ENCODE assay signal across 8 cellular contexts in the genomic region with DNA sequence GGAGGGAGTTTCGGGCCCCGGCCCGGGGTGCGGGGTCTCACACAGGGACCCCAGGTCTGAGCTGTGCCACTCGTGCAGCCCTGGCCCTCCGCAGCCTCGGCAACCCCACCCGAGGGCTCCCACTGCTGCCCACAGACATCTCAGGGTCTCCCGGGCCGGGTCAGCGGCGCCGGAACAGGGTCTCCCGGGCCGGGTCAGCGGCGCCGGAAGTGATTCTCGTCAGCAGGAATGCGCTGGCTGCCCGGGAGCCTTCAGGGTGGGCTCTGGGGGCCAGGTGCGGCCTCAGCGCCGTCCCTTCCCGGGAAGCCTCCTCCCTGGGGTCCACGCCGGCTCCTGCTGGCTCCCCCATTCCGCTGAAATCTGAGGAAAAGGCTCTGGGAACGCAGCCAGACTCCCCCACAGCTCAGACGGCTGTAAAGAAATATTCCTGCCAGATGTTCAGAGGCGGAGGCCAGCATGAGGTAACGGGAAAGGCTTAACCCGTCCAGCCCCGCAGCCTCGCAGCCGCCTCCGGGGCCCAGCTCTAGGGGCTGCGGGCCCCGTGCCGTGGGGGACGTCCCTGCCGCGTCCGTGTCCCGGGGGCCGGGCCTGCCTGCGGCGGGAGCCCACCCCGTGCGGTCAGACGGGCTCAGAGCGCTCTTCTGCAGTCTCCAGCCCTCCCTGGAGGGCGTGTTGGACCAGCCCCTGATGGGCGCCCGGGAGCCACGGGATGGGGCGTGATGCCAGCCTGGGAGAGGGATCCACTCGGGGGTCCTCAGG. TPM values are rescaled to one million over a fixed set of nuclear protein-coding genes. Genes with fewer than 3 reads are reported as not detected.
DNase-seq lines count a peak whose midpoint lies in the region; ATAC-seq and TF ChIP-seq lines count a peak whose summit lies in the region.

No MANE protein-coding gene starts in this region.

- peak; percentile 92 for DNase-seq in AG10803 (ENCODE audit: low read depth)
- DNase-seq in HuH-7 (ENCODE audit: low spot score): peak; percentile 36
- DNase-seq in brain pericyte (ENCODE audit: low read depth, low spot score): peak; percentile 75
- peak in 2 of 3 donors; percentile 33 to 58 for DNase-seq in right lobe of liver
- DNase-seq in OCI-LY7 (ENCODE audit: low spot score): no peak
- no peak for DNase-seq in NCI-H1048 (lab: John Stamatoyannopoulos, UW)

- CTCF ChIA-PET in OCI-LY7 (lab: Charles Lee; ENCODE audit: unreplicated experiment): no interaction called here

- POLR2A ChIA-PET in OCI-LY7 (lab: Charles Lee): no interaction called here

- TF ChIP-seq CTCF in AG10803 (conservative IDR thresholded peaks at IDR 0.05; ENCODE audit: low read length) (no peak), right lobe of liver (IDR thresholded peaks at IDR 0.05) (no peak), OCI-LY7 (conservative IDR thresholded peaks at IDR 0.05; ENCODE audit: low read length) (no peak)

- no peaks in the 10 kb centered on the region for H3K9me2 ChIP-seq in OCI-LY7 (ENCODE audit: insufficient read depth, low read length)

- peak in 3 of 4 donors; percentile 2 to 5 (median 3) for ATAC-seq in right lobe of liver
- no peak for ATAC-seq in HG03571 (IDR thresholded peaks at IDR 0.05; ENCODE audit: unreplicated experiment)

- no TSS peak for BruUV-seq in OCI-LY7 (replicated peaks; lab: Mats Ljungman, UMichigan)

- peaks cover 0 to 25% (median 5%) of the 10 kb centered on the region in 4 donors for H3K4me1 ChIP-seq in right lobe of liver
- H3K4me1 ChIP-seq in thymus (ENCODE audit: control insufficient read depth, insufficient read depth, low read length): peaks cover 11% of the 10 kb centered on the region
- H3K4me1 ChIP-seq in OCI-LY7 (ENCODE audit: insufficient read depth, low read length, poor library complexity, severe bottlenecking): no peaks in the 10 kb centered on the region

- H3K4me3 ChIP-seq in AG10803 (ENCODE audit: low read length) (peak overlapping the region; percentile 56), right lobe of liver (peak overlapping the region; percentile 40 to 51 (median 49)), thymus (ENCODE audit: low read length) (peak overlapping the region; percentile 58), OCI-LY7 (ENCODE audit: low read depth, low read length, poor library complexity, severe bottlenecking) (no peak overlapping the region)

- H3K9me3 ChIP-seq in right lobe of liver: no peaks in the 10 kb centered on the region
- no peaks in the 10 kb centered on the region for H3K9me3 ChIP-seq in thymus (ENCODE audit: control insufficient read depth)
- H3K9me3 ChIP-seq in OCI-LY7 (ENCODE audit: low read length): no peaks in the 10 kb centered on the region

- intact Hi-C loops in right lobe of liver (cut with DNase I) (no loop called here), OCI-LY7 (cut with micrococcal nuclease; ENCODE audit: unreplicated experiment) (no loop called here)

- H3K27ac ChIP-seq in right lobe of liver: peak overlapping the region; percentile 42 to 72 (median 60)
- peak overlapping the region; percentile 71 for H3K27ac ChIP-seq in thymus (ENCODE audit: low read depth)
- no peak overlapping the region for H3K27ac ChIP-seq in OCI-LY7 (ENCODE audit: low read depth, low read length, poor library complexity, severe bottlenecking)

- H3K36me3 ChIP-seq in right lobe of liver (no peaks in the 10 kb centered on the region), thymus (ENCODE audit: control insufficient read depth, insufficient read depth) (no peaks in the 10 kb centered on the region), OCI-LY7 (ENCODE audit: insufficient read depth, low read length) (no peaks in the 10 kb centered on the region)

- H2AFZ ChIP-seq in OCI-LY7 (ENCODE audit: low read length): no peak overlapping the region

- no peak for TF ChIP-seq POLR2A in right lobe of liver (IDR thresholded peaks at IDR 0.05)

- H3K27me3 ChIP-seq in right lobe of liver: peaks cover 0 to 10% of the 10 kb centered on the region in 2 donors
- peaks cover 41% of the 10 kb centered on the region for H3K27me3 ChIP-seq in thymus (ENCODE audit: control insufficient read depth, insufficient read depth)

- H3K79me2 ChIP-seq in OCI-LY7 (ENCODE audit: insufficient read depth, low read depth, low read length): no peaks in the 10 kb centered on the region

- 0% methylated on average over 1 of the region's 58 CpGs for WGBS in right lobe of liver (ENCODE audit: insufficient coverage, low coverage, low lambda C conversion rate, missing lambda C conversion rate)
- WGBS in thymus: 3% methylated on average over 58 of the region's 58 CpGs

- H3K4me2 ChIP-seq in OCI-LY7 (ENCODE audit: low read length): no peak overlapping the region

- no peaks in the 10 kb centered on the region for H4K20me1 ChIP-seq in OCI-LY7 (ENCODE audit: insufficient read depth, low read length)

RNA-seq across cellular contexts. Expression of a gene that starts 8.7 kb away (rescaled TPM):
- total RNA-seq in right lobe of liver (10 to 100 TPM; 28.2 to 79.9 (median 51.1) TPM), OCI-LY7 (2022) (not detected in 2 replicates)
- 115 TPM for polyA plus RNA-seq in thymus
- total RNA-seq in OCI-LY7 (2014; rRNA removed; shearing (Covaris generic)): not detected in 2 replicates

Comparison
In these comparisons a context has a peak if more than half of its experiments do, and no peak if none do; other contexts are left out.
1. DNase-seq: peak in AG10803 (single experiment), HuH-7 (single experiment), brain pericyte (single experiment) and right lobe of liver (2 of 3); none in OCI-LY7 (single experiment) and NCI-H1048 (single experiment).
2. RNA of a gene that starts 8.7 kb away (total RNA-seq): 28.2 to 79.9 TPM in right lobe of liver; not detected in OCI-LY7; every median in the first group is over 10 times any median in the second.